ENCODE assay signal across 1 cellular context in genomic region chr12:130617219-130617618, GRCh38.
TF ChIP-seq lines count a peak whose summit lies in the region.

No MANE protein-coding gene starts in this region.

TF ChIP-seq in H1, 55 proteins besides CTCF, POLR2A, EP300 and RAD21:
- TF ChIP-seq JUND (IDR thresholded peaks at IDR 0.05; ENCODE audit: low read length) (0 out of 2 replicates have a peak, but pooled peaks have one; percentile 17), NANOG (IDR thresholded peaks at IDR 0.05; ENCODE audit: insufficient read depth, low read depth, low read length, poor library complexity, severe bottlenecking) (no peak), EZH2 (IDR thresholded peaks at IDR 0.05; ENCODE audit: low read depth, low read length, severe bottlenecking) (no peak)
